Comparison of ENCODE assay signal across 11 cellular contexts in genomic region chr6:36858407-36858981, GRCh38. TPM values are rescaled to one million over a fixed set of nuclear protein-coding genes. Genes with fewer than 3 reads are reported as not detected.
A peak's percentile ranks its signal among the peaks of the same experiment; 100 is the strongest.
DNase-seq lines count a peak whose midpoint lies in the region; ATAC-seq and TF ChIP-seq lines count a peak whose summit lies in the region.
"Had no signal": no experiment of that assay in that cellular context is flagged by ENCODE, and none has a peak within 500 bp of the region (broad histone marks: within the 10 kb centered on the region; RNA-seq: fewer than 3 reads in every experiment).

No MANE protein-coding gene starts in this region.

- H3K4me1 ChIP-seq in GM23248 (ENCODE audit: insufficient read depth): peaks cover 11% of the 10 kb centered on the region

- DNase-seq in GM23248: peak; percentile 53
- DNase-seq in left ventricle myocardium superior: peak; percentile 56
- no peak for DNase-seq in sciatic nerve (ENCODE audit: low spot score)
- no peak for DNase-seq in NCI-H1694 (lab: John Stamatoyannopoulos, UW)
- no peak for DNase-seq in GM13977 (ENCODE audit: low spot score)
- no peak for DNase-seq in NOMO-1 treated with DMSO at 0.1 percent for 48 hours (lab: John Stamatoyannopoulos, UW; ENCODE audit: unreplicated experiment)
- DNase-seq: activated CD8-positive, alpha-beta memory T cell treated with anti-CD3 and anti-CD28 coated beads, Interleukin-2, amount 50 U/mL, for 4 hours; NCI-H774; T-helper 2 cell had no signal

- H3K79me2 ChIP-seq in GM23248 (ENCODE audit: insufficient read depth): peaks cover 38% of the 10 kb centered on the region

- H3K27ac ChIP-seq in GM23248 (peak overlapping the region; percentile 31; the same call in 1 of the 2 replicates), angular gyrus (ENCODE audit: low read depth, low read length) (peak overlapping the region; percentile 52)

- no peak overlapping the region for H3K9ac ChIP-seq in GM23248

- no peaks in the 10 kb centered on the region for H4K20me1 ChIP-seq in GM23248 (ENCODE audit: insufficient read depth)

- H3K4me3 ChIP-seq in GM23248: no peak overlapping the region

- TF ChIP-seq CTCF in GM13977 (IDR thresholded peaks at IDR 0.05; ENCODE audit: extremely low read depth, insufficient read depth, missing control alignments): no peak

- WGBS in GM23248 (ENCODE audit: low coverage in 1 of 2, low lambda C conversion rate in 2 of 2, missing lambda C conversion rate in 2 of 2), 2 experiments: 63 to 68% methylated on average over 6 of the region's 6 CpGs

- H3K4me2 ChIP-seq in GM23248 (ENCODE audit: unreplicated experiment): no peak overlapping the region

- no peaks in the 10 kb centered on the region for H3K27me3 ChIP-seq in GM23248 (replicated peaks; ENCODE audit: insufficient read depth)

- no peaks in the 10 kb centered on the region for H3K9me2 ChIP-seq in GM23248 (ENCODE audit: insufficient read depth)

- H3K9me3 ChIP-seq in GM23248 (ENCODE audit: low read depth): no peaks in the 10 kb centered on the region

- ATAC-seq in left ventricle myocardium superior: peak; percentile 77
- peak; percentile 54 for ATAC-seq in sciatic nerve
- no peak for ATAC-seq in HG02678 (IDR thresholded peaks at IDR 0.05; ENCODE audit: unreplicated experiment)

- in situ Hi-C loops in GM23248 (cut with MboI): no loop called here
- in situ Hi-C loops in GM13977 (cut with MboI; ENCODE audit: low pct_unique_long_range_greater_than_20kb, low sequenced_read_pairs, unreplicated experiment): no loop called here

- no peaks in the 10 kb centered on the region; the same call in 1 of the 2 replicates for H3K36me3 ChIP-seq in GM23248 (ENCODE audit: low read depth)

- no peak overlapping the region for H2AFZ ChIP-seq in GM23248

- peaks cover 6% of the 10 kb centered on the region for H3F3A ChIP-seq in GM23248 (ENCODE audit: insufficient read depth)

- intact Hi-C loops in left ventricle myocardium superior (cut with micrococcal nuclease) (no loop called here), sciatic nerve (cut with DNase I) (no loop called here)

RNA-seq across cellular contexts. Expression of gene PPIL1, which starts 16.1 kb away (rescaled TPM):
- total RNA-seq in GM23248 (2014; rRNA removed; shearing (Covaris generic)): 20.4 and 36.3 TPM in 2 replicates
- polyA plus RNA-seq in GM23248 (2016; fragmentation: Nextera tagmentation; extraction: Ambion mirVana): 27.1 and 30.5 TPM in 2 replicates
- 60.3 TPM for total RNA-seq in left ventricle myocardium superior
- total RNA-seq in sciatic nerve: 12.7 TPM

RNA-seq across cellular contexts. Expression of gene CPNE5, which starts 19.2 kb away (rescaled TPM):
- total RNA-seq in GM23248 (2014; rRNA removed; shearing (Covaris generic)): 0.63 TPM in 1 of 2 replicates, not detected in the other
- 0.14 and 0.23 TPM in 2 replicates for polyA plus RNA-seq in GM23248 (2016; fragmentation: Nextera tagmentation; extraction: Ambion mirVana)
- total RNA-seq in left ventricle myocardium superior (20.4 TPM), sciatic nerve (6.9 TPM)

RNA-seq across cellular contexts. Expression of gene C6orf89, which starts 27.3 kb away (rescaled TPM):
- total RNA-seq in GM23248 (2014; rRNA removed; shearing (Covaris generic)): 84.0 and 85.5 TPM in 2 replicates
- polyA plus RNA-seq in GM23248 (2016; fragmentation: Nextera tagmentation; extraction: Ambion mirVana): 73.8 and 73.9 TPM in 2 replicates
- total RNA-seq in left ventricle myocardium superior: 76.6 TPM
- total RNA-seq in sciatic nerve: 56.6 TPM

Comparison
In these comparisons a context has a peak if more than half of its experiments do, and no peak if none do; other contexts are left out.
1. DNase-seq: peak in GM23248 (single experiment) and left ventricle myocardium superior (single experiment); none in sciatic nerve (single experiment), NCI-H1694 (single experiment), GM13977 (single experiment) and NOMO-1 treated with DMSO at 0.1 percent for 48 hours (single experiment).